Comparison of ENCODE assay signal across 1 cellular context in the genomic region with DNA sequence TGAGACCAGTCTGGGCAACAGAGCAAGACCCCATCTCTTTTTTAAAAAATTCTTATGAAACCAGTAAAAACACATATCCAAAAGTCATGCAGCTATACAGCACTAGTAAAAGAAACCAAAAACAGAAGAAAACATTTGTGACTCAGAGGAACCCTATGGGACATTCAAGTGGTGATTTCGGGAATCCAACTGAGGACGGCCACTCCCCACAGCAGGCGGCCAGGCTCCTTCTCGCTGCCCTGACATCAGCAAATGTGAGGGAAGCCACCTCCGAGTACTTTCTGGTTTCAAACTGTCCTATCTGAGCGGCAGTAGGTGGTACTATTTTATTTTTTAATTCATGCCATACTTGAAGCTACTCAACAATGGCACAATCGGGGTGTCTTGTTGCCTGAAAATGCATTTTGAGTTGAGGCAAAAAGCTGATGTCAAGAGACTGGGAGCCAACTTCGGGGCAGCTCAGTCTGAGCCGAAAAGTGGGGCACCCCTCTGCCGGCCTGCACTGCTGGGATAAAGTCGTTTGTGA.
TF ChIP-seq lines count a peak whose summit lies in the region.

No MANE protein-coding gene starts in this region.

TF ChIP-seq in K562, 482 proteins besides CTCF, POLR2A, EP300 and RAD21:
- TF ChIP-seq, protein P1, sequence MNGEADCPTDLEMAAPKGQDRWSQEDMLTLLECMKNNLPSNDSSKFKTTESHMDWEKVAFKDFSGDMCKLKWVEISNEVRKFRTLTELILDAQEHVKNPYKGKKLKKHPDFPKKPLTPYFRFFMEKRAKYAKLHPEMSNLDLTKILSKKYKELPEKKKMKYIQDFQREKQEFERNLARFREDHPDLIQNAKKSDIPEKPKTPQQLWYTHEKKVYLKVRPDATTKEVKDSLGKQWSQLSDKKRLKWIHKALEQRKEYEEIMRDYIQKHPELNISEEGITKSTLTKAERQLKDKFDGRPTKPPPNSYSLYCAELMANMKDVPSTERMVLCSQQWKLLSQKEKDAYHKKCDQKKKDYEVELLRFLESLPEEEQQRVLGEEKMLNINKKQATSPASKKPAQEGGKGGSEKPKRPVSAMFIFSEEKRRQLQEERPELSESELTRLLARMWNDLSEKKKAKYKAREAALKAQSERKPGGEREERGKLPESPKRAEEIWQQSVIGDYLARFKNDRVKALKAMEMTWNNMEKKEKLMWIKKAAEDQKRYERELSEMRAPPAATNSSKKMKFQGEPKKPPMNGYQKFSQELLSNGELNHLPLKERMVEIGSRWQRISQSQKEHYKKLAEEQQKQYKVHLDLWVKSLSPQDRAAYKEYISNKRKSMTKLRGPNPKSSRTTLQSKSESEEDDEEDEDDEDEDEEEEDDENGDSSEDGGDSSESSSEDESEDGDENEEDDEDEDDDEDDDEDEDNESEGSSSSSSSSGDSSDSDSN (IDR thresholded peaks at IDR 0.05; ENCODE audit: borderline replicate concordance in 1 of 2, low read depth in 2 of 2, low read length in 2 of 2): no peak
